ENCODE assay signal across 1 cellular context in genomic region chr3:33704891-33705290, GRCh38.
TF ChIP-seq lines count a peak whose summit lies in the region.

No MANE protein-coding gene starts in this region.

TF ChIP-seq in IMR-90, 13 proteins besides CTCF, POLR2A, EP300 and RAD21 (continued from another document):
- TF ChIP-seq ELK1 (IDR thresholded peaks at IDR 0.05; ENCODE audit: borderline replicate concordance, low read depth, low read length) (no peak), CEBPB (IDR thresholded peaks at IDR 0.05; ENCODE audit: low read depth, low read length) (no peak), MAZ (IDR thresholded peaks at IDR 0.05; ENCODE audit: borderline replicate concordance, low read depth, low read length) (no peak), NFE2L2 (IDR thresholded peaks at IDR 0.05; ENCODE audit: low read depth, low read length) (no peak), MXI1 (IDR thresholded peaks at IDR 0.05; ENCODE audit: borderline replicate concordance, low read depth, low read length) (no peak), RFX5 (IDR thresholded peaks at IDR 0.05; ENCODE audit: low read depth, low read length) (no peak), USF2 (IDR thresholded peaks at IDR 0.05; ENCODE audit: low read depth, low read length) (no peak), RCOR1 (IDR thresholded peaks at IDR 0.05; ENCODE audit: insufficient replicate concordance, low read length) (no peak), MAFK (IDR thresholded peaks at IDR 0.05; ENCODE audit: low read depth, low read length) (no peak), CHD1 (IDR thresholded peaks at IDR 0.05; ENCODE audit: low read depth, low read length) (no peak), FOS (IDR thresholded peaks at IDR 0.05; ENCODE audit: low read depth, low read length) (no peak)
